ENCODE assay signal across 2 cellular contexts in genomic region chr2:9582624-9583023, GRCh38.
TF ChIP-seq lines count a peak whose summit lies in the region.

No MANE protein-coding gene starts in this region.

TF ChIP-seq in A549, 52 proteins besides CTCF, POLR2A, EP300 and RAD21 (continued from another document):
- no peak for TF ChIP-seq RCOR1 (IDR thresholded peaks at IDR 0.05; ENCODE audit: low read depth, low read length)
- peak; percentile 21 for TF ChIP-seq MAFK (IDR thresholded peaks at IDR 0.05; ENCODE audit: partially characterized antibody)

TF ChIP-seq in K562, 482 proteins besides CTCF, POLR2A, EP300 and RAD21:
- TF ChIP-seq C11orf30 (IDR thresholded peaks at IDR 0.05; ENCODE audit: low read depth) (peak; percentile 36; the same call in 1 of the 2 replicates), KLF1 (tag; IDR thresholded peaks at IDR 0.05) (no peak), ZNF316 (IDR thresholded peaks at IDR 0.05) (peak; percentile 62; the same call in 1 of the 2 replicates)
